ENCODE assay signal across 8 cellular contexts in the genomic region with DNA sequence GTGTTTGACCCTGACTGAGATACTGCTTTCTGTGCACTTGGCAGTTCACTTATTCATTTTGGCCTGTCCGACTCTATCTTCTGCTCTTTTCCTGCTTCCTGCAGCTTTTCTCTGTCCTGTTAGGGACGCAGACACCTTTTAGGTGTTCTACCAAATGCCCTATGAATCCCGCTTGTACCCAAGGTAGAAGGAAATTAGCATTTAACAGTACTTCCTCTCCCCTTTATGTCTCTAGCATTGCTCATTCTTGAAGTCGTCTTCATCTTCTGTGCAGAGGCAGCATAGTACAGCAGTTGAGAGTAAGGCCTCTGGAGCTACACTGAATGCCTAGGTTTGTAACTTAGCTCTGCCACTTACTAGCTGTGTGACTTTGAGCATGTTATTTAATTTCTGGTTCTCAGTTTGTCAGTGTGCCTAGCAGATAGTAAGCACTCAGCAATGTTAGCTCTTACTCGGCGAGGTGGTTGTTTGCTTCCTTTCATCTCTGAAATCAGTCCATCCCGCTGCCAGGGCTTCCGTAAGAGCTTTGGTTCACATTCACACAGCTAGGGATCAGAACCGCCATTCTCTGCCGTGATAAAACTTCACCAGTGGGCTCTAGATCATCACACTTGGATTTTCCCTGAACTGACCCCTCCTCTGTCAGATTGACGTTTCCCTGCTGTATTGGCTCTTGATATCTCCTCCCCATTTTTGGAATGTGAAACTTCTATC. TPM values are rescaled to one million over a fixed set of nuclear protein-coding genes. Genes with fewer than 3 reads are reported as not detected.
DNase-seq lines count a peak whose midpoint lies in the region; TF ChIP-seq lines count a peak whose summit lies in the region.

No MANE protein-coding gene starts in this region.

- H3K4me2 ChIP-seq in GM23248 (ENCODE audit: unreplicated experiment): peak overlapping the region; percentile 87

- no peaks in the 10 kb centered on the region for H3K9me3 ChIP-seq in GM23248 (ENCODE audit: low read depth)
- H3K9me3 ChIP-seq in SK-N-MC (ENCODE audit: low read depth, low read length): no peaks in the 10 kb centered on the region
- H3K9me3 ChIP-seq in esophagus squamous epithelium: no peaks in the 10 kb centered on the region
- no peaks in the 10 kb centered on the region for H3K9me3 ChIP-seq in sigmoid colon

- H3K27me3 ChIP-seq in GM23248 (replicated peaks; ENCODE audit: insufficient read depth) (no peaks in the 10 kb centered on the region), esophagus squamous epithelium (no peaks in the 10 kb centered on the region), sigmoid colon (no peaks in the 10 kb centered on the region)

- TF ChIP-seq EP300 in sigmoid colon (IDR thresholded peaks at IDR 0.05): no peak

- H4K20me1 ChIP-seq in GM23248 (ENCODE audit: insufficient read depth): peaks cover 21% of the 10 kb centered on the region; the same call in 1 of the 2 replicates

- peak; percentile 34 for DNase-seq in GM23248
- no peak for DNase-seq in SK-N-MC (ENCODE audit: low read depth, low spot score)
- no peak for DNase-seq in esophagus squamous epithelium (lab: John Stamatoyannopoulos, UW)
- no peak for DNase-seq in sigmoid colon
- DNase-seq in mucosa of gallbladder (ENCODE audit: low spot score): no peak
- DNase-seq in NCI-H2171 treated with DMSO at 0.1 percent for 48 hours (lab: John Stamatoyannopoulos, UW): no peak
- DNase-seq in NCI-H446 treated with DMSO at 0.1 percent for 48 hours (lab: John Stamatoyannopoulos, UW): no peak
- no peak for DNase-seq in NCI-H345 treated with DMSO at 0.1 percent for 48 hours (lab: John Stamatoyannopoulos, UW; ENCODE audit: unreplicated experiment)

- in situ Hi-C loops in GM23248 (cut with MboI): no loop called here

- peaks cover 29% of the 10 kb centered on the region for H3F3A ChIP-seq in GM23248 (ENCODE audit: insufficient read depth)

- H3K9ac ChIP-seq in GM23248 (peak overlapping the region; percentile 92), SK-N-MC (ENCODE audit: insufficient read length) (peak overlapping the region; percentile 99)

- H3K9me2 ChIP-seq in GM23248 (ENCODE audit: insufficient read depth): no peaks in the 10 kb centered on the region

- H3K36me3 ChIP-seq in GM23248 (ENCODE audit: low read depth): no peaks in the 10 kb centered on the region
- H3K36me3 ChIP-seq in SK-N-MC (ENCODE audit: insufficient read depth, low read length): peaks cover 49% of the 10 kb centered on the region
- peaks cover 0 to 30% (median 0%) of the 10 kb centered on the region in 3 donors for H3K36me3 ChIP-seq in esophagus squamous epithelium
- H3K36me3 ChIP-seq in sigmoid colon: peaks cover 0 to 17% (median 9%) of the 10 kb centered on the region in 4 donors

- H2AFZ ChIP-seq in GM23248: no peak overlapping the region

- H3K79me2 ChIP-seq in GM23248 (ENCODE audit: insufficient read depth): peaks cover 68% of the 10 kb centered on the region

- H3K27ac ChIP-seq in GM23248 (peak overlapping the region; percentile 81; the same call in 1 of the 2 replicates), SK-N-MC (peak overlapping the region; percentile 89), esophagus squamous epithelium (peak overlapping the region in 3 of 4 donors; percentile 91 to 95 (median 95)), sigmoid colon (peak overlapping the region in 3 of 4 donors; percentile 80 to 96 (median 88))

- H3K4me1 ChIP-seq in GM23248 (ENCODE audit: insufficient read depth): peaks cover 25% of the 10 kb centered on the region
- H3K4me1 ChIP-seq in esophagus squamous epithelium: peaks cover 12 to 69% (median 19%) of the 10 kb centered on the region in 3 donors
- peaks cover 0 to 62% (median 52%) of the 10 kb centered on the region in 4 donors for H3K4me1 ChIP-seq in sigmoid colon

- intact Hi-C loops in esophagus squamous epithelium (cut with DNase I): no loop called here
- intact Hi-C loops in sigmoid colon (cut with DNase I): loop anchor here (2.0 to 10.0 kb wide), 3 partner anchors 21 to 499 kb away; a partner anchor contains a TSS

- 63 to 72% methylated on average over 11 of the region's 11 CpGs for WGBS in GM23248 (ENCODE audit: low coverage in 1 of 2, low lambda C conversion rate in 2 of 2, missing lambda C conversion rate in 2 of 2), 2 experiments
- 55 to 63% methylated on average over 11 of the region's 11 CpGs for WGBS in esophagus squamous epithelium, 2 donors
- WGBS in sigmoid colon, 2 donors: 60 to 61% methylated on average over 11 of the region's 11 CpGs

- TF ChIP-seq POLR2A in esophagus squamous epithelium (IDR thresholded peaks at IDR 0.05) (no peak), sigmoid colon (IDR thresholded peaks at IDR 0.05) (no peak)

- TF ChIP-seq CTCF in esophagus squamous epithelium (IDR thresholded peaks at IDR 0.05) (no peak), sigmoid colon (IDR thresholded peaks at IDR 0.05) (no peak)

- H3K4me3 ChIP-seq in GM23248: peak overlapping the region; percentile 95
- H3K4me3 ChIP-seq in SK-N-MC: peak overlapping the region; percentile 94
- H3K4me3 ChIP-seq in esophagus squamous epithelium: peak overlapping the region; percentile 76 to 91 (median 84)
- peak overlapping the region in 3 of 4 donors; percentile 66 to 96 (median 89) for H3K4me3 ChIP-seq in sigmoid colon

RNA-seq across cellular contexts. Expression of a gene that starts 1.4 kb away (rescaled TPM):
- total RNA-seq in GM23248 (2014; rRNA removed; shearing (Covaris generic)): 272 and 316 TPM in 2 replicates
- polyA plus RNA-seq in GM23248 (2016; fragmentation: Nextera tagmentation; extraction: Ambion mirVana) (213 and 225 TPM in 2 replicates), sigmoid colon (100 to 1,000 TPM; 121 to 173 (median 148) TPM)
- total RNA-seq in esophagus squamous epithelium (100 to 1,000 TPM; 149 to 246 (median 217) TPM), sigmoid colon (100 to 1,000 TPM; 173 to 197 (median 188) TPM), mucosa of gallbladder (205 TPM)

RNA-seq across cellular contexts. Expression of a gene that starts 2.4 kb away (rescaled TPM):
- total RNA-seq in GM23248 (2014; rRNA removed; shearing (Covaris generic)): 40.7 and 44.3 TPM in 2 replicates
- 46.7 and 47.8 TPM in 2 replicates for polyA plus RNA-seq in GM23248 (2016; fragmentation: Nextera tagmentation; extraction: Ambion mirVana)
- total RNA-seq in esophagus squamous epithelium: 10 to 100 TPM; 19.2 to 32.8 (median 29.3) TPM
- 10 to 100 TPM; 27.7 to 68.1 (median 38.6) TPM for total RNA-seq in sigmoid colon
- 10 to 100 TPM; 30.3 to 57.1 (median 55.9) TPM for polyA plus RNA-seq in sigmoid colon
- 20.8 TPM for total RNA-seq in mucosa of gallbladder

RNA-seq across cellular contexts. Expression of a gene that starts 21.4 kb away (rescaled TPM):
- 20.1 and 33.0 TPM in 2 replicates for total RNA-seq in GM23248 (2014; rRNA removed; shearing (Covaris generic))
- polyA plus RNA-seq in GM23248 (2016; fragmentation: Nextera tagmentation; extraction: Ambion mirVana): 15.0 and 17.5 TPM in 2 replicates
- total RNA-seq in esophagus squamous epithelium: 10 to 100 TPM in 3 of 4 donors, 1 to 10 TPM in 1; 5.6 to 22.1 (median 17.6) TPM
- 10 to 100 TPM in 1 of 4 donors, 1 to 10 TPM in 3; 6.9 to 12.4 (median 7.9) TPM for total RNA-seq in sigmoid colon
- 10 to 100 TPM in 1 of 3 donors, 1 to 10 TPM in 2; 5.3 to 18.2 (median 7.8) TPM for polyA plus RNA-seq in sigmoid colon
- 12.9 TPM for total RNA-seq in mucosa of gallbladder

RNA-seq across cellular contexts. Expression of a gene that starts 33.1 kb away (rescaled TPM):
- total RNA-seq in GM23248 (2014; rRNA removed; shearing (Covaris generic)): not detected in 2 replicates
- polyA plus RNA-seq in GM23248 (2016; fragmentation: Nextera tagmentation; extraction: Ambion mirVana) (not detected in 2 replicates), sigmoid colon (not detected)
- total RNA-seq in esophagus squamous epithelium (not detected), sigmoid colon (not detected), mucosa of gallbladder (not detected)

RNA-seq across cellular contexts. Expression of a gene that starts 48.8 kb away (rescaled TPM):
- 1.0 and 1.1 TPM in 2 replicates for total RNA-seq in GM23248 (2014; rRNA removed; shearing (Covaris generic))
- polyA plus RNA-seq in GM23248 (2016; fragmentation: Nextera tagmentation; extraction: Ambion mirVana) (0.38 and 0.44 TPM in 2 replicates), sigmoid colon (1 to 10 TPM in 1 of 3 donors, under 1 TPM in 2; under 0.01 to 4.4 (median 0.46) TPM)
- total RNA-seq in esophagus squamous epithelium (1 to 10 TPM; 1.1 to 2.3 (median 1.3) TPM), sigmoid colon (1 to 10 TPM in 3 of 4 donors, under 1 TPM in 1; 0.55 to 2.9 (median 2.3) TPM), mucosa of gallbladder (8.5 TPM)
